In genomic region chr5:106639488-106639887, GRCh38 we compare ENCODE assay signal across 28 cellular contexts.
"Had no signal": no experiment of that assay in that cellular context is flagged by ENCODE, and none has a peak within 500 bp of the region (broad histone marks: within the 10 kb centered on the region; RNA-seq: fewer than 3 reads in every experiment).

No MANE protein-coding gene starts in this region.

- H3K4me2 ChIP-seq: hepatocyte, neural progenitor cell had no signal

- H2AFZ ChIP-seq: hepatocyte, neural progenitor cell had no signal

- H3K4me3 ChIP-seq: ascending aorta, cardiac muscle cell, coronary artery, dorsolateral prefrontal cortex, gastrocnemius medialis, hepatocyte, left ventricle myocardium inferior, lung, neural progenitor cell, testis, transverse colon had no signal

- FAIRE-seq: urothelium cell line had no signal

- H3K9ac ChIP-seq: neural progenitor cell had no signal

- H3K4me1 ChIP-seq: ascending aorta, gastrocnemius medialis, left ventricle myocardium inferior, neural progenitor cell, testis, transverse colon had no signal

- H3K36me3 ChIP-seq: ascending aorta, cardiac muscle cell, gastrocnemius medialis, left ventricle myocardium inferior, neural progenitor cell, transverse colon had no signal

- H3K27ac ChIP-seq: ascending aorta, cardiac muscle cell, coronary artery, dorsolateral prefrontal cortex, gastrocnemius medialis, hepatocyte, left ventricle myocardium inferior, neural progenitor cell, testis, transverse colon had no signal

- H3K79me2 ChIP-seq: hepatocyte had no signal

- H3K9me3 ChIP-seq: ascending aorta, gastrocnemius medialis, left ventricle myocardium inferior, testis, transverse colon had no signal

- DNase-seq: activated CD4-positive, alpha-beta T cell treated with anti-CD3 and anti-CD28 coated beads for 36 hours; activated CD4-positive, alpha-beta T cell treated with anti-CD3 and anti-CD28 coated beads, Interleukin-2, amount 50 U/mL, for 4 hours; activated CD4-positive, CD25-positive, alpha-beta regulatory T cell; activated naive CD4-positive, alpha-beta T cell treated with anti-CD3 and anti-CD28 coated beads for 36 hours; activated naive CD8-positive, alpha-beta T cell treated with anti-CD3 and anti-CD28 coated beads for 36 hours; activated T-cell treated with anti-CD3 and anti-CD28 coated beads for 4 hours; activated T-cell treated with anti-CD3 and anti-CD28 coated beads, Interleukin-2, amount 50 U/mL, for 72 hours; cerebellar nuclear complex; dorsolateral prefrontal cortex; effector memory CD4-positive, alpha-beta T cell; gastrocnemius medialis; islet precursor cell; left ventricle myocardium inferior; mesendoderm; natural killer cell; occipital lobe; right cardiac atrium; stimulated activated CD4-positive, alpha-beta T cell treated with anti-CD3 and anti-CD28 coated beads, Interleukin-2, amount 100 ng/mL, for 48 hours; stimulated activated naive CD4-positive, alpha-beta T cell treated with Interleukin-2 at 50 U/mL for 16 hours; testis; transverse colon had no signal

- ATAC-seq: activated CD4-positive, alpha-beta T cell treated with anti-CD3 and anti-CD28 coated beads for 36 hours; activated T-cell treated with anti-CD3 and anti-CD28 coated beads, Interleukin-2, amount 50 U/mL, for 72 hours; gastrocnemius medialis; natural killer cell; right cardiac atrium had no signal

- H3K27me3 ChIP-seq: ascending aorta, cardiac muscle cell, dorsolateral prefrontal cortex, gastrocnemius medialis, hepatocyte, neural progenitor cell, testis, transverse colon had no signal
